ENCODE assay signal across 34 cellular contexts in genomic region chr7:133497061-133497460, GRCh38.
DNase-seq lines count a peak whose midpoint lies in the region; ATAC-seq, FAIRE-seq and TF ChIP-seq lines count a peak whose summit lies in the region.
"Had no signal": no experiment of that assay in that cellular context is flagged by ENCODE, and none has a peak within 500 bp of the region (broad histone marks: within the 10 kb centered on the region; RNA-seq: fewer than 3 reads in every experiment).

No MANE protein-coding gene starts in this region.

- no peak for TF ChIP-seq CTCF in HepG2 (CRISPR knock-in tag; IDR thresholded peaks at IDR 0.05)
- TF ChIP-seq CTCF in right lobe of liver (IDR thresholded peaks at IDR 0.05), result no peak
- TF ChIP-seq CTCF in A549 (IDR thresholded peaks at IDR 0.05), result no peak
- TF ChIP-seq CTCF in K562 (IDR thresholded peaks at IDR 0.05 in 2 of 3, conservative IDR thresholded peaks at IDR 0.05 in 1 of 3; ENCODE audit: insufficient read depth in 2 of 3, low read depth in 1 of 3, low read length in 3 of 3), result no peak
- no peak for TF ChIP-seq CTCF in keratinocyte (optimal IDR thresholded peaks at IDR 0.05 in 1 of 3, IDR thresholded peaks at IDR 0.05 in 1 of 3, conservative IDR thresholded peaks at IDR 0.05 in 1 of 3; ENCODE audit: extremely low read depth in 1 of 3, insufficient read depth in 2 of 3, low read length in 3 of 3)

- H3K36me3 ChIP-seq in HepG2 (replicated peaks in 1 of 2; ENCODE audit: control insufficient read depth in 1 of 2, insufficient read depth in 2 of 2, low read length in 2 of 2) (no peaks in the 10 kb centered on the region), right lobe of liver (no peaks in the 10 kb centered on the region), K562 (ENCODE audit: control insufficient read depth, insufficient read depth, low read length) (no peaks in the 10 kb centered on the region), keratinocyte (ENCODE audit: control insufficient read depth in 2 of 2, extremely low read depth in 1 of 2, insufficient read depth in 2 of 2, low read length in 2 of 2) (no peaks in the 10 kb centered on the region)
- H3K36me3 ChIP-seq: BE2C, BLaER1 had no signal

- H3K4me2 ChIP-seq in HepG2 (ENCODE audit: low read depth, low read length), result no peak overlapping the region
- no peak overlapping the region for H3K4me2 ChIP-seq in A549
- H3K4me2 ChIP-seq in K562 (ENCODE audit: insufficient read depth, low read length), result no peak overlapping the region
- no peak overlapping the region for H3K4me2 ChIP-seq in keratinocyte (ENCODE audit: control insufficient read depth, extremely low read depth, insufficient read depth, low read depth, low read length)
- H3K4me2 ChIP-seq: BLaER1; BLaER1 treated with 17β-estradiol and CSF1 and Interleukin-3, amounts not matched to agents 10 nM and 100 nM had no signal

- H4K20me1 ChIP-seq in HepG2 (ENCODE audit: insufficient read depth, low read length), result no peaks in the 10 kb centered on the region
- no peaks in the 10 kb centered on the region for H4K20me1 ChIP-seq in K562 (replicated peaks; ENCODE audit: control insufficient read depth, insufficient read depth, low read length)
- H4K20me1 ChIP-seq in keratinocyte (ENCODE audit: control insufficient read depth, extremely low read depth, insufficient read depth, low read length), result no peaks in the 10 kb centered on the region
- H4K20me1 ChIP-seq: BLaER1 had no signal

- no peak overlapping the region for H2AFZ ChIP-seq in HepG2 (ENCODE audit: low read length)
- H2AFZ ChIP-seq in K562 (ENCODE audit: low read depth, low read length), result no peak overlapping the region
- no peak overlapping the region for H2AFZ ChIP-seq in keratinocyte (ENCODE audit: control insufficient read depth, low read length)

- CTCF ChIA-PET in HepG2 (lab: Yijun Ruan, JAX; ENCODE audit: low intra/inter-chr PET ratio, low total read pairs) (no interaction called here), A549 (lab: Yijun Ruan, JAX) (interaction anchor here (0.6 to 1.1 kb wide), 2 partner anchors 9 to 35 kb away, joined by 3 to 4 read pairs; no protein-coding TSS in a partner anchor), K562 (lab: Yijun Ruan, JAX; ENCODE audit: low intra/inter-chr PET ratio) (no interaction called here)

- H3K4me3 ChIP-seq in HepG2 (replicated peaks in 1 of 3; ENCODE audit: insufficient read depth in 1 of 3, low read depth in 2 of 3, low read length in 3 of 3) (no peak overlapping the region), right lobe of liver (no peak overlapping the region), A549 (no peak overlapping the region), K562 (no peak overlapping the region), keratinocyte (ENCODE audit: control insufficient read depth in 2 of 3, extremely low read depth in 1 of 3, insufficient read depth in 2 of 3, low read depth in 1 of 3, low read length in 3 of 3) (no peak overlapping the region)
- H3K4me3 ChIP-seq: BLaER1; BLaER1 treated with 17β-estradiol and CSF1 and Interleukin-3, amounts not matched to agents 10 nM and 100 nM had no signal

- DNase-seq in HepG2 (ENCODE audit: low spot score), result no peak
- DNase-seq in right lobe of liver, result no peak
- no peak for DNase-seq in A549 (ENCODE audit: low read depth in 1 of 2, low spot score in 1 of 2)
- DNase-seq in K562 (ENCODE audit: extremely low read depth in 1 of 4, low spot score in 3 of 4), result no peak
- no peak for DNase-seq in keratinocyte (ENCODE audit: low read depth, low spot score)
- no peak for DNase-seq in DMS114 treated with DMSO at 0.1 percent for 48 hours (lab: John Stamatoyannopoulos, UW; ENCODE audit: unreplicated experiment)
- no peak for DNase-seq in posterior cingulate gyrus
- no peak for DNase-seq in central memory CD4-positive, alpha-beta T cell
- DNase-seq: 8988T; ACHN; AML-193; BE2C; C1 segment of cervical spinal cord; Caco-2; Calu3; CD4-positive, alpha-beta memory T cell; CD4-positive, alpha-beta T cell; CD4-positive, CD25-positive, alpha-beta regulatory T cell; CD8-positive, alpha-beta memory T cell; CD8-positive, alpha-beta T cell; COR-L47; DMS 273 treated with DMSO at 0.1 percent for 48 hours; DMS153; DMS53; DMS79; DMS79 treated with DMSO at 0.1 percent for 48 hours; DND-41; EL had no signal

- H3K27me3 ChIP-seq in HepG2 (ENCODE audit: control insufficient read depth in 1 of 2, insufficient read depth in 2 of 2, low read length in 2 of 2), result no peaks in the 10 kb centered on the region
- H3K27me3 ChIP-seq in right lobe of liver, result no peaks in the 10 kb centered on the region
- no peaks in the 10 kb centered on the region for H3K27me3 ChIP-seq in K562 (ENCODE audit: control insufficient read depth in 2 of 2, insufficient read depth in 2 of 2, low read length in 2 of 2)
- H3K27me3 ChIP-seq in keratinocyte (ENCODE audit: control insufficient read depth, extremely low read depth, insufficient read depth, low read length), result no peaks in the 10 kb centered on the region
- H3K27me3 ChIP-seq: BE2C; BLaER1; BLaER1 treated with 17β-estradiol and CSF1 and Interleukin-3, amounts not matched to agents 10 nM and 100 nM had no signal

- H3K4me1 ChIP-seq in HepG2 (ENCODE audit: insufficient read depth, low read length), result no peaks in the 10 kb centered on the region
- H3K4me1 ChIP-seq in right lobe of liver, result no peaks in the 10 kb centered on the region
- H3K4me1 ChIP-seq in A549, result no peaks in the 10 kb centered on the region
- peaks cover 0 to 5% of the 10 kb centered on the region in 2 experiments; a peak in 1 of 5 replicates for H3K4me1 ChIP-seq in K562 (replicated peaks in 1 of 2; ENCODE audit: control insufficient read depth in 2 of 2, insufficient read depth in 2 of 2, low read length in 2 of 2)
- peaks cover 9% of the 10 kb centered on the region for H3K4me1 ChIP-seq in keratinocyte (ENCODE audit: control insufficient read depth, extremely low read depth, insufficient read depth, low read length)
- H3K4me1 ChIP-seq: BE2C; BLaER1; BLaER1 treated with 17β-estradiol and CSF1 and Interleukin-3, amounts not matched to agents 10 nM and 100 nM had no signal

- in situ Hi-C loops in HepG2 (cut with HindIII; ENCODE audit: extremely low pct_ligation_motif_present, low pct_unique_long_range_greater_than_20kb) (no loop called here), K562 (cut with MboI) (no loop called here)

- POLR2A ChIA-PET in HepG2 (lab: Yijun Ruan, JAX), result no interaction called here
- POLR2A ChIA-PET in A549 (lab: Yijun Ruan, JAX), result no interaction called here
- POLR2A ChIA-PET in K562 (lab: Yijun Ruan, JAX), result no interaction called here

- H3K27ac ChIP-seq in HepG2 (ENCODE audit: extremely low read length, insufficient read depth, low read length) (no peak overlapping the region), right lobe of liver (no peak overlapping the region), A549 (no peak overlapping the region), K562 (ENCODE audit: extremely low read depth, low read depth, low read length) (no peak overlapping the region), keratinocyte (ENCODE audit: control insufficient read depth, insufficient read depth, low read length) (no peak overlapping the region)
- H3K27ac ChIP-seq: 22Rv1; BLaER1; BLaER1 treated with 17β-estradiol and CSF1 and Interleukin-3, amounts not matched to agents 10 nM and 100 nM; C4-2B had no signal

- FAIRE-seq in HepG2 (lab: Jason Lieb, UNC) (no peak), A549 (lab: Jason Lieb, UNC) (no peak), K562 (lab: Jason Lieb, UNC) (no peak), keratinocyte (lab: Jason Lieb, UNC) (peak; percentile 44)
- FAIRE-seq: A204.1, D721Med had no signal

- BruUV-seq in HepG2 (replicated peaks; lab: Mats Ljungman, UMichigan), result no TSS peak
- no TSS peak for BruUV-seq in K562 (replicated peaks; lab: Mats Ljungman, UMichigan)

- dilution Hi-C loops in keratinocyte (cut with MboI; ENCODE audit: extremely low pct_ligation_motif_present, low sequenced_read_pairs), result no loop called here

- 100% methylated on average over 1 of the region's 1 CpG for WGBS in HepG2 (ENCODE audit: low lambda C conversion rate)
- 100% methylated on average over 1 of the region's 1 CpG for WGBS in right lobe of liver (ENCODE audit: insufficient coverage, low coverage, low lambda C conversion rate, missing lambda C conversion rate)
- WGBS in A549 (ENCODE audit: missing lambda C conversion rate), result 92% methylated on average over 1 of the region's 1 CpG
- 60% methylated on average over 1 of the region's 1 CpG for WGBS in K562 (ENCODE audit: insufficient coverage, low coverage, missing lambda C conversion rate)

- no peaks in the 10 kb centered on the region for H3K9me3 ChIP-seq in HepG2 (ENCODE audit: low read length)
- H3K9me3 ChIP-seq in right lobe of liver, result no peaks in the 10 kb centered on the region
- no peaks in the 10 kb centered on the region for H3K9me3 ChIP-seq in A549
- H3K9me3 ChIP-seq in K562 (replicated peaks; ENCODE audit: control insufficient read depth, insufficient read depth, low read depth, low read length), result no peaks in the 10 kb centered on the region
- no peaks in the 10 kb centered on the region for H3K9me3 ChIP-seq in keratinocyte (ENCODE audit: control insufficient read depth, low read depth, low read length)
- H3K9me3 ChIP-seq: BE2C, BLaER1 had no signal

- ATAC-seq in HepG2, result no peak
- no peak for ATAC-seq in right lobe of liver
- ATAC-seq in A549, result no peak
- ATAC-seq in K562, result no peak
- ATAC-seq: CD8-positive, alpha-beta T cell had no signal

- no peak for TF ChIP-seq RAD21 in HepG2 (CRISPR knock-in tag; IDR thresholded peaks at IDR 0.05)
- TF ChIP-seq RAD21 in A549 (conservative IDR thresholded peaks at IDR 0.05 in 1 of 2, IDR thresholded peaks at IDR 0.05 in 1 of 2), result no peak
- TF ChIP-seq RAD21 in K562 (CRISPR knock-in tag; conservative IDR thresholded peaks at IDR 0.05 in 1 of 2, IDR thresholded peaks at IDR 0.05 in 1 of 2), result no peak

- no peaks in the 10 kb centered on the region for H3K9me1 ChIP-seq in K562 (ENCODE audit: control insufficient read depth, insufficient read depth, low read length)
- H3K9me1 ChIP-seq in keratinocyte (ENCODE audit: control insufficient read depth, extremely low read depth, insufficient read depth, low read length), result no peaks in the 10 kb centered on the region

- TF ChIP-seq POLR2A in HepG2 (IDR thresholded peaks at IDR 0.05; ENCODE audit: insufficient read depth in 1 of 2, low read depth in 2 of 2, low read length in 2 of 2), result no peak
- TF ChIP-seq POLR2A in right lobe of liver (IDR thresholded peaks at IDR 0.05), result no peak
- no peak for TF ChIP-seq POLR2A in A549 (IDR thresholded peaks at IDR 0.05; ENCODE audit: low read length)
- no peak for TF ChIP-seq POLR2A in K562 (conservative IDR thresholded peaks at IDR 0.05)

- intact Hi-C loops in HepG2 (cut with micrococcal nuclease; ENCODE audit: unreplicated experiment) (no loop called here), right lobe of liver (cut with DNase I) (no loop called here), K562 (cut with micrococcal nuclease) (no loop called here), posterior cingulate gyrus (cut with DNase I) (no loop called here)

- H3K9ac ChIP-seq in HepG2 (ENCODE audit: insufficient read depth, low read depth, low read length) (no peak overlapping the region), K562 (ENCODE audit: insufficient read depth in 1 of 2, low read depth in 2 of 2, low read length in 2 of 2) (no peak overlapping the region), keratinocyte (ENCODE audit: control insufficient read depth, extremely low read depth, insufficient read depth, low read length) (no peak overlapping the region)
- H3K9ac ChIP-seq: BLaER1; BLaER1 treated with 17β-estradiol and CSF1 and Interleukin-3, amounts not matched to agents 10 nM and 100 nM had no signal

- TF ChIP-seq EP300 in HepG2 (IDR thresholded peaks at IDR 0.05; ENCODE audit: low read depth in 2 of 2, low read length in 2 of 2), result no peak
- no peak for TF ChIP-seq EP300 in HepG2 (CRISPR knock-in tag; IDR thresholded peaks at IDR 0.05; ENCODE audit: borderline replicate concordance)
- TF ChIP-seq EP300 in A549 (IDR thresholded peaks at IDR 0.05), result no peak
- no peak for TF ChIP-seq EP300 in K562 (IDR thresholded peaks at IDR 0.05; ENCODE audit: low read length)

- H3K79me2 ChIP-seq in HepG2 (ENCODE audit: insufficient read depth, low read length) (no peaks in the 10 kb centered on the region), K562 (ENCODE audit: control insufficient read depth, insufficient read depth, low read length) (no peaks in the 10 kb centered on the region), keratinocyte (ENCODE audit: control insufficient read depth, insufficient read depth, low read length) (no peaks in the 10 kb centered on the region)

Comparison
In these comparisons a context has a peak if more than half of its experiments do, and no peak if none do; other contexts are left out.
1. Of the 241 proteins assayed by ChIP-seq in both HepG2 and K562: peak only in HepG2: MAFF and MAFK; only in K562: MAFG; in both: none; in neither: 238.